ENCODE assay signal across 32 cellular contexts in genomic region chr3:454986-455385, GRCh38.
"Had no signal": no experiment of that assay in that cellular context is flagged by ENCODE, and none has a peak within 500 bp of the region (broad histone marks: within the 10 kb centered on the region; RNA-seq: fewer than 3 reads in every experiment).

No MANE protein-coding gene starts in this region.

- H3K4me3 ChIP-seq: ascending aorta, cardiac muscle cell had no signal

- H3K9me3 ChIP-seq: ascending aorta had no signal

- H3K4me3 Mint-ChIP-seq: activated B cell treated with CpG ODN at 0.5 μM for 24 hours; activated CD4-positive, alpha-beta memory T cell treated with anti-CD3 and anti-CD28 coated beads for 36 hours; activated CD4-positive, alpha-beta T cell treated with anti-CD3 and anti-CD28 coated beads, Interleukin-2, amount 10 ng/mL, durations not matched to agents 24 days and 14 days; activated CD8-positive, alpha-beta T cell treated with anti-CD3 and anti-CD28 coated beads for 36 hours; activated naive CD4-positive, alpha-beta T cell treated with anti-CD3 and anti-CD28 coated beads, Interleukin-2, amount 10 ng/mL, durations not matched to agents 7 days and 5 days; activated naive CD4-positive, alpha-beta T cell treated with anti-CD3 and anti-CD28 coated beads, Interleukin-2, amount 50 U/mL, for 24 hours; activated naive CD8-positive, alpha-beta T cell; activated naive CD8-positive, alpha-beta T cell treated with anti-CD3 and anti-CD28 coated beads, Interleukin-2, amount 10 ng/mL, durations not matched to agents 7 days and 5 days; activated naive CD8-positive, alpha-beta T cell treated with anti-CD3 and anti-CD28 coated beads, Interleukin-2, amount 50 U/mL, for 24 hours; brain; central memory CD8-positive, alpha-beta T cell; T-helper 1 cell treated with Interleukin-12 subunit alpha and Interleukin-12 subunit beta and Interleukin-4 antibody, amounts not matched to agents 30 μg/mL and 1 μg/mL, for 36 hours; T-helper 2 cell treated with Interferon-gamma antibody and Interleukin-4, amounts not matched to agents 5 μg/mL and 100 μg/mL, for 36 hours had no signal

- ATAC-seq: activated CD8-positive, alpha-beta T cell treated with anti-CD3 and anti-CD28 coated beads for 36 hours; activated naive CD8-positive, alpha-beta T cell treated with anti-CD3 and anti-CD28 coated beads, Interleukin-2, amount 50 U/mL, for 24 hours had no signal

- H3K4me1 Mint-ChIP-seq: activated B cell treated with CpG ODN at 0.5 μM for 24 hours; activated CD4-positive, alpha-beta T cell treated with anti-CD3 and anti-CD28 coated beads, Interleukin-2, amount 10 ng/mL, durations not matched to agents 24 days and 14 days; activated naive CD4-positive, alpha-beta T cell treated with anti-CD3 and anti-CD28 coated beads, Interleukin-2, amount 10 ng/mL, durations not matched to agents 7 days and 5 days; activated naive CD4-positive, alpha-beta T cell treated with anti-CD3 and anti-CD28 coated beads, Interleukin-2, amount 50 U/mL, for 24 hours; activated naive CD8-positive, alpha-beta T cell treated with anti-CD3 and anti-CD28 coated beads, Interleukin-2, amount 10 ng/mL, durations not matched to agents 7 days and 5 days; activated naive CD8-positive, alpha-beta T cell treated with anti-CD3 and anti-CD28 coated beads, Interleukin-2, amount 50 U/mL, for 24 hours; central memory CD8-positive, alpha-beta T cell had no signal

- H3K36me3 Mint-ChIP-seq: activated CD4-positive, alpha-beta memory T cell treated with anti-CD3 and anti-CD28 coated beads for 36 hours; activated naive CD4-positive, alpha-beta T cell treated with anti-CD3 and anti-CD28 coated beads, Interleukin-2, amount 10 ng/mL, durations not matched to agents 7 days and 5 days; activated naive CD4-positive, alpha-beta T cell treated with anti-CD3 and anti-CD28 coated beads, Interleukin-2, amount 50 U/mL, for 24 hours; activated naive CD8-positive, alpha-beta T cell; activated naive CD8-positive, alpha-beta T cell treated with anti-CD3 and anti-CD28 coated beads, Interleukin-2, amount 10 ng/mL, durations not matched to agents 7 days and 5 days; brain had no signal

- H3K27me3 Mint-ChIP-seq: activated B cell treated with CpG ODN at 0.5 μM for 24 hours; activated CD4-positive, alpha-beta memory T cell treated with anti-CD3 and anti-CD28 coated beads for 36 hours; activated CD4-positive, alpha-beta T cell treated with anti-CD3 and anti-CD28 coated beads, Interleukin-2, amount 10 ng/mL, durations not matched to agents 24 days and 14 days; activated CD8-positive, alpha-beta T cell treated with anti-CD3 and anti-CD28 coated beads for 36 hours; activated naive CD4-positive, alpha-beta T cell treated with anti-CD3 and anti-CD28 coated beads, Interleukin-2, amount 10 ng/mL, durations not matched to agents 7 days and 5 days; activated naive CD4-positive, alpha-beta T cell treated with anti-CD3 and anti-CD28 coated beads, Interleukin-2, amount 50 U/mL, for 24 hours; activated naive CD8-positive, alpha-beta T cell; activated naive CD8-positive, alpha-beta T cell treated with anti-CD3 and anti-CD28 coated beads, Interleukin-2, amount 10 ng/mL, durations not matched to agents 7 days and 5 days; activated naive CD8-positive, alpha-beta T cell treated with anti-CD3 and anti-CD28 coated beads, Interleukin-2, amount 50 U/mL, for 24 hours; central memory CD8-positive, alpha-beta T cell had no signal

- H3K27me3 ChIP-seq: ascending aorta, cardiac muscle cell had no signal

- H3K36me3 ChIP-seq: ascending aorta, cardiac muscle cell had no signal

- DNase-seq: activated B cell treated with CpG ODN at 0.5 μM for 24 hours; activated CD4-positive, alpha-beta memory T cell treated with anti-CD3 and anti-CD28 coated beads for 36 hours; activated CD4-positive, alpha-beta T cell treated with anti-CD3 and anti-CD28 coated beads for 4 hours; activated CD4-positive, alpha-beta T cell treated with anti-CD3 and anti-CD28 coated beads, Interleukin-2, amount 10 ng/mL, durations not matched to agents 24 days and 14 days; activated CD4-positive, alpha-beta T cell treated with anti-CD3 and anti-CD28 coated beads, Interleukin-2, amount 50 U/mL, for 1 hour; activated CD4-positive, alpha-beta T cell treated with anti-CD3 and anti-CD28 coated beads, Interleukin-2, amount 50 U/mL, for 4 hours; activated CD4-positive, CD25-positive, alpha-beta regulatory T cell treated with anti-CD3 and anti-CD28 coated beads, Interleukin-2, amount 50 U/mL, for 72 hours; activated CD8-positive, alpha-beta memory T cell treated with anti-CD3 and anti-CD28 coated beads, Interleukin-2, amount 50 U/mL, for 4 hours; activated CD8-positive, alpha-beta T cell treated with anti-CD3 and anti-CD28 coated beads for 36 hours; activated effector memory CD4-positive, alpha-beta T cell treated with Interleukin-2 at 50 U/mL for 16 hours; activated naive CD4-positive, alpha-beta T cell treated with anti-CD3 and anti-CD28 coated beads, Interleukin-2, amount 10 ng/mL, durations not matched to agents 7 days and 5 days; activated naive CD4-positive, alpha-beta T cell treated with Interleukin-2 at 50 U/mL for 16 hours; activated naive CD8-positive, alpha-beta T cell treated with anti-CD3 and anti-CD28 coated beads, Interleukin-2, amount 10 ng/mL, durations not matched to agents 7 days and 5 days; activated naive CD8-positive, alpha-beta T cell treated with anti-CD3 and anti-CD28 coated beads, Interleukin-2, amount 50 U/mL, for 24 hours; activated T-cell treated with anti-CD3 and anti-CD28 coated beads for 4 hours; activated T-cell treated with anti-CD3 and anti-CD28 coated beads, Interleukin-2, amount 50 U/mL, for 1 hour; activated T-cell treated with anti-CD3 and anti-CD28 coated beads, Interleukin-2, amount 50 U/mL, for 48 hours; amygdala; anterior cingulate cortex; T-helper 1 cell; T-helper 2 cell; T-helper 9 cell had no signal

- H3K9me3 Mint-ChIP-seq: activated B cell treated with CpG ODN at 0.5 μM for 24 hours; activated CD4-positive, alpha-beta T cell treated with anti-CD3 and anti-CD28 coated beads, Interleukin-2, amount 10 ng/mL, durations not matched to agents 24 days and 14 days; activated CD8-positive, alpha-beta T cell treated with anti-CD3 and anti-CD28 coated beads for 36 hours; activated naive CD4-positive, alpha-beta T cell treated with anti-CD3 and anti-CD28 coated beads, Interleukin-2, amount 10 ng/mL, durations not matched to agents 7 days and 5 days; activated naive CD4-positive, alpha-beta T cell treated with anti-CD3 and anti-CD28 coated beads, Interleukin-2, amount 50 U/mL, for 24 hours; activated naive CD8-positive, alpha-beta T cell treated with anti-CD3 and anti-CD28 coated beads, Interleukin-2, amount 10 ng/mL, durations not matched to agents 7 days and 5 days; activated T-helper 2 cell treated with anti-CD3 and anti-CD28 coated beads, Interferon-gamma antibody, Interleukin-2, Interleukin-4, amounts not matched to agents 10 μg/mL and 5 μg/mL and 100 μg/mL, durations not matched to agents 14 hours and 24 hours and 36 hours; T-helper 1 cell treated with Interleukin-12 subunit alpha and Interleukin-12 subunit beta and Interleukin-4 antibody, amounts not matched to agents 30 μg/mL and 1 μg/mL, for 36 hours; T-helper 2 cell treated with Interferon-gamma antibody and Interleukin-4, amounts not matched to agents 5 μg/mL and 100 μg/mL, for 36 hours had no signal

- H3K27ac Mint-ChIP-seq: activated B cell treated with CpG ODN at 0.5 μM for 24 hours; activated CD4-positive, alpha-beta memory T cell treated with anti-CD3 and anti-CD28 coated beads for 36 hours; activated CD4-positive, alpha-beta T cell treated with anti-CD3 and anti-CD28 coated beads, Interleukin-2, amount 10 ng/mL, durations not matched to agents 24 days and 14 days; activated CD8-positive, alpha-beta T cell treated with anti-CD3 and anti-CD28 coated beads for 36 hours; activated naive CD4-positive, alpha-beta T cell treated with anti-CD3 and anti-CD28 coated beads, Interleukin-2, amount 10 ng/mL, durations not matched to agents 7 days and 5 days; activated naive CD4-positive, alpha-beta T cell treated with anti-CD3 and anti-CD28 coated beads, Interleukin-2, amount 50 U/mL, for 24 hours; activated naive CD8-positive, alpha-beta T cell; activated naive CD8-positive, alpha-beta T cell treated with anti-CD3 and anti-CD28 coated beads, Interleukin-2, amount 10 ng/mL, durations not matched to agents 7 days and 5 days; activated naive CD8-positive, alpha-beta T cell treated with anti-CD3 and anti-CD28 coated beads, Interleukin-2, amount 50 U/mL, for 24 hours; activated T-helper 2 cell treated with anti-CD3 and anti-CD28 coated beads, Interferon-gamma antibody, Interleukin-2, Interleukin-4, amounts not matched to agents 10 μg/mL and 5 μg/mL and 100 μg/mL, durations not matched to agents 14 hours and 24 hours and 36 hours; brain; T-helper 1 cell treated with Interleukin-12 subunit alpha and Interleukin-12 subunit beta and Interleukin-4 antibody, amounts not matched to agents 30 μg/mL and 1 μg/mL, for 36 hours; T-helper 2 cell treated with Interferon-gamma antibody and Interleukin-4, amounts not matched to agents 5 μg/mL and 100 μg/mL, for 36 hours had no signal

- H3K4me1 ChIP-seq: ascending aorta had no signal

- H3K27ac ChIP-seq: ascending aorta, cardiac muscle cell, VCaP had no signal
